Comparison of ENCODE assay signal across 13 cellular contexts in the genomic region with DNA sequence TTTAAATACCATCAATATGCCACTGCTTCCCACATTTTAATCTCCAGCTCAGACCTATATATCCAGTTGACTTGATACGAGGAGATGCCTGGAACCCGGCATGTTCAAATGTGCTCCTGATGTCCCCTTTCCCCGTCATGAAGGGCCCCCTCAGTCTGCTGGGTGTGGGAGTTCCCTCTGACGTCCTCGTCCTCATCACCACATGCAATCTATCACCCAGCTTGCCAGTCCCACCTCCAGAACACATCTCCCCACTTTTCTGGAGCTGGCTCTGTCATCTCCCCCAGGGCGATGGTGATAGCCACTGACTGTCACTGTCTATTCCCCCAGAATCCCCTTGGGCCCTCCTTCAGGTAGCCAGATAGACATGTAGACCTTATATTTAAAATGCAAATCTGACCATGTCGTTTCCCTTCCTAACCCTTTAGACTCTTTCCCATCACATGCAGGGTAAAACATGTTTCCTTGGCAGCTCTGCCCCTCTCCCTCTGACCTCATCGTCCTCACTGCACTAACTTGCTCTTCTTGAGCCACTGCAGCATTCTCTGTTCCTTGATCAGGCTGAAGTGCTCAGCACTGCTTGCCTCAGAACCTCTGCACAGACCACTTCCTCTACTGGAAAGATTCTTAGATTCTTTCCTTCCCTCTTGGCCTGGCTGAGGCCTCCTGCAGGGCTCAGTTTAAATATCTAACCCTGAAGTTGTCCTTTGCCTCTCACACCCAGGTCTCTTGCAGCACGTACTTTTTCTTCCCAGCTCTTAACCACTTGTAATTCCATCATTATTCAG. TPM values are rescaled to one million over a fixed set of nuclear protein-coding genes. Genes with fewer than 3 reads are reported as not detected.
A peak's percentile ranks its signal among the peaks of the same experiment; 100 is the strongest.
DNase-seq lines count a peak whose midpoint lies in the region; ATAC-seq and TF ChIP-seq lines count a peak whose summit lies in the region.
"Had no signal": no experiment of that assay in that cellular context is flagged by ENCODE, and none has a peak within 500 bp of the region (broad histone marks: within the 10 kb centered on the region; RNA-seq: fewer than 3 reads in every experiment).

No MANE protein-coding gene starts in this region.

- no peak overlapping the region for H3K4me3 Mint-ChIP-seq in HFFc6
- peak overlapping the region; percentile 52 for H3K4me3 Mint-ChIP-seq in T-helper 2 cell treated with Interferon-gamma antibody and Interleukin-4, amounts not matched to agents 5 μg/mL and 100 μg/mL, for 36 hours

- H3K36me3 ChIP-seq in BLaER1 treated with 17β-estradiol and CSF1 and Interleukin-3, amounts not matched to agents 10 nM and 100 nM: no peaks in the 10 kb centered on the region
- no peaks in the 10 kb centered on the region for H3K36me3 ChIP-seq in suprapubic skin
- H3K36me3 ChIP-seq in WERI-Rb-1: no peaks in the 10 kb centered on the region
- H3K36me3 ChIP-seq: left lung, prostate gland had no signal

- peaks cover 0 to 1% (median 0%) of the 10 kb centered on the region in 11 experiments; a peak in 2 of 22 replicates for H3K27me3 ChIP-seq in BLaER1 treated with 17β-estradiol and CSF1 and Interleukin-3, amounts not matched to agents 10 nM and 100 nM
- H3K27me3 ChIP-seq in suprapubic skin (no peaks in the 10 kb centered on the region), WERI-Rb-1 (ENCODE audit: insufficient read depth, low read depth, severe bottlenecking) (no peaks in the 10 kb centered on the region)
- H3K27me3 ChIP-seq: left lung had no signal

- peaks cover 20% of the 10 kb centered on the region for H3K4me1 Mint-ChIP-seq in HFFc6 (ENCODE audit: low read depth)
- H3K4me1 Mint-ChIP-seq in T-helper 2 cell treated with Interferon-gamma antibody and Interleukin-4, amounts not matched to agents 5 μg/mL and 100 μg/mL, for 36 hours (ENCODE audit: low read depth): peaks cover 32% of the 10 kb centered on the region

- no peak for ATAC-seq in GM21825 (IDR thresholded peaks at IDR 0.05; ENCODE audit: unreplicated experiment)
- ATAC-seq: left lung, SK-N-SH treated with all-trans-retinoic acid at 6 μM for 48 hours had no signal

- no peak overlapping the region for H3K4me3 ChIP-seq in BLaER1 treated with 17β-estradiol and CSF1 and Interleukin-3, amounts not matched to agents 10 nM and 100 nM
- H3K4me3 ChIP-seq in suprapubic skin (no peak overlapping the region), WERI-Rb-1 (ENCODE audit: low read depth, low read length) (no peak overlapping the region)
- H3K4me3 ChIP-seq: left lung, prostate gland had no signal

- no peak for TF ChIP-seq EP300 in suprapubic skin (IDR thresholded peaks at IDR 0.05)

- no peaks in the 10 kb centered on the region for H3K9me3 Mint-ChIP-seq in HFFc6
- no peaks in the 10 kb centered on the region for H3K9me3 Mint-ChIP-seq in T-helper 2 cell treated with Interferon-gamma antibody and Interleukin-4, amounts not matched to agents 5 μg/mL and 100 μg/mL, for 36 hours

- TF ChIP-seq POLR2A in suprapubic skin (IDR thresholded peaks at IDR 0.05): no peak

- H3K27ac ChIP-seq in BLaER1 treated with 17β-estradiol and CSF1 and Interleukin-3, amounts not matched to agents 10 nM and 100 nM: peak overlapping the region in 1 of 11 experiments; percentile 5; a peak in 1 of 22 replicates
- H3K27ac ChIP-seq in suprapubic skin: no peak overlapping the region
- no peak overlapping the region for H3K27ac ChIP-seq in WERI-Rb-1
- H3K27ac ChIP-seq: left lung, prostate gland had no signal

- no peak for DNase-seq in HFFc6
- DNase-seq in T-helper 2 cell treated with Interferon-gamma antibody and Interleukin-4, amounts not matched to agents 5 μg/mL and 100 μg/mL, for 36 hours (ENCODE audit: low spot score): no peak
- peak; percentile 15 for DNase-seq in kidney tubule cell (ENCODE audit: low spot score)
- DNase-seq in SHP77 (lab: John Stamatoyannopoulos, UW): no peak
- no peak for DNase-seq in suprapubic skin (ENCODE audit: low spot score in 2 of 2)
- DNase-seq in WERI-Rb-1: no peak
- DNase-seq: C1 segment of cervical spinal cord, cerebellar nuclear complex, left lung had no signal

- WGBS in suprapubic skin: 71% methylated on average over 9 of the region's 9 CpGs

- TF ChIP-seq CTCF in HFFc6 (IDR thresholded peaks at IDR 0.05) (no peak), suprapubic skin (IDR thresholded peaks at IDR 0.05) (no peak), WERI-Rb-1 (IDR thresholded peaks at IDR 0.05; ENCODE audit: low read depth, low read length) (no peak)

- peak overlapping the region in 6 of 11 experiments; percentile 0 to 33 (median 15); a peak in 6 of 22 replicates for H3K9ac ChIP-seq in BLaER1 treated with 17β-estradiol and CSF1 and Interleukin-3, amounts not matched to agents 10 nM and 100 nM

- H3K27me3 Mint-ChIP-seq in HFFc6 (ENCODE audit: insufficient read depth): peaks cover 3% of the 10 kb centered on the region
- H3K27me3 Mint-ChIP-seq in T-helper 2 cell treated with Interferon-gamma antibody and Interleukin-4, amounts not matched to agents 5 μg/mL and 100 μg/mL, for 36 hours (ENCODE audit: low read depth): peaks cover 13% of the 10 kb centered on the region

- peaks cover 0 to 14% (median 0%) of the 10 kb centered on the region in 11 experiments; a peak in 3 of 22 replicates for H4K20me1 ChIP-seq in BLaER1 treated with 17β-estradiol and CSF1 and Interleukin-3, amounts not matched to agents 10 nM and 100 nM

- H3K36me3 Mint-ChIP-seq in HFFc6 (ENCODE audit: low read depth): 0 out of 2 replicates have a peak, but pooled peaks cover 4% of the 10 kb centered on the region
- H3K36me3 Mint-ChIP-seq in T-helper 2 cell treated with Interferon-gamma antibody and Interleukin-4, amounts not matched to agents 5 μg/mL and 100 μg/mL, for 36 hours (ENCODE audit: low read depth): no peaks in the 10 kb centered on the region

- H3K4me2 ChIP-seq in BLaER1 treated with 17β-estradiol and CSF1 and Interleukin-3, amounts not matched to agents 10 nM and 100 nM: peak overlapping the region; percentile 52 to 76 (median 64)

- peak overlapping the region; percentile 9; the same call in 1 of the 2 replicates for H3K27ac Mint-ChIP-seq in HFFc6
- peak overlapping the region; percentile 64 for H3K27ac Mint-ChIP-seq in T-helper 2 cell treated with Interferon-gamma antibody and Interleukin-4, amounts not matched to agents 5 μg/mL and 100 μg/mL, for 36 hours

- H3K9me3 ChIP-seq in BLaER1 treated with 17β-estradiol and CSF1 and Interleukin-3, amounts not matched to agents 10 nM and 100 nM (replicated peaks in 1 of 11): no peaks in the 10 kb centered on the region
- H3K9me3 ChIP-seq in suprapubic skin (no peaks in the 10 kb centered on the region), WERI-Rb-1 (ENCODE audit: severe bottlenecking) (no peaks in the 10 kb centered on the region)
- H3K9me3 ChIP-seq: left lung, prostate gland had no signal

- peaks cover 18 to 31% (median 20%) of the 10 kb centered on the region in 10 experiments for H3K4me1 ChIP-seq in BLaER1 treated with 17β-estradiol and CSF1 and Interleukin-3, amounts not matched to agents 10 nM and 100 nM
- H3K4me1 ChIP-seq in suprapubic skin: no peaks in the 10 kb centered on the region
- H3K4me1 ChIP-seq: left lung, prostate gland had no signal

RNA-seq across cellular contexts. Expression of gene AZIN2, which starts 7.4 kb away (rescaled TPM):
- 1 to 10 TPM; 2.4 to 3.7 (median 3.1) TPM for total RNA-seq in HFFc6 (2021; fragmentation: NEBNext Ultra II Directional; extraction: Animal tissue kit (Norgen Biotek cat#: 25700))
- total RNA-seq in suprapubic skin: 1 to 10 TPM; 2.1 to 3.7 (median 3.2) TPM

RNA-seq across cellular contexts. Expression of gene AK2, which starts 51.6 kb away (rescaled TPM):
- total RNA-seq in HFFc6 (2021; fragmentation: NEBNext Ultra II Directional; extraction: Animal tissue kit (Norgen Biotek cat#: 25700)): 100 to 1,000 TPM; 160 to 173 (median 168) TPM
- 100 to 1,000 TPM; 122 to 139 (median 125) TPM for total RNA-seq in suprapubic skin
